1 cellular context compared by ENCODE assay signal in genomic region chr1:217205578-217205977, GRCh38.
TF ChIP-seq lines count a peak whose summit lies in the region.

No MANE protein-coding gene starts in this region.

TF ChIP-seq in HEK293, 187 proteins besides CTCF, POLR2A, EP300 and RAD21 (continued from another document):
- no peak for TF ChIP-seq ZNF513 (tag by site-specific recombination; IDR thresholded peaks at IDR 0.05)
- no peak for TF ChIP-seq ZNF529 (tag by site-specific recombination; IDR thresholded peaks at IDR 0.05; ENCODE audit: insufficient replicate concordance)
- no peak for TF ChIP-seq ZNF18 (tag by site-specific recombination; IDR thresholded peaks at IDR 0.05)
- TF ChIP-seq ZNF248 (tag by site-specific recombination; IDR thresholded peaks at IDR 0.05): no peak
